ENCODE assay signal across 11 cellular contexts in genomic region chr1:110069302-110070281, GRCh38. TPM values are rescaled to one million over a fixed set of nuclear protein-coding genes. Genes with fewer than 3 reads are reported as not detected.
DNase-seq lines count a peak whose midpoint lies in the region; ATAC-seq and TF ChIP-seq lines count a peak whose summit lies in the region.
"Had no signal": no experiment of that assay in that cellular context is flagged by ENCODE, and none has a peak within 500 bp of the region (broad histone marks: within the 10 kb centered on the region; RNA-seq: fewer than 3 reads in every experiment).

No MANE protein-coding gene starts in this region.

- no peaks in the 10 kb centered on the region for H3K9me3 ChIP-seq in ES-I3 (ENCODE audit: control insufficient read depth, insufficient read depth, low read length)
- H3K9me3 ChIP-seq in T-helper 17 cell (ENCODE audit: control insufficient read depth, low read length, poor library complexity, severe bottlenecking): no peaks in the 10 kb centered on the region
- no peaks in the 10 kb centered on the region for H3K9me3 ChIP-seq in cardiac muscle cell (ENCODE audit: low read depth)
- no peaks in the 10 kb centered on the region for H3K9me3 ChIP-seq in neural cell (ENCODE audit: low read length)

- H3K4me1 ChIP-seq in ES-I3 (ENCODE audit: insufficient read depth, low read length): peaks cover 6% of the 10 kb centered on the region; the same call in 1 of the 2 replicates
- no peaks in the 10 kb centered on the region for H3K4me1 ChIP-seq in cardiac muscle cell (ENCODE audit: low read depth)
- H3K4me1 ChIP-seq: parathyroid adenoma had no signal

- peaks cover 13% of the 10 kb centered on the region for H3K36me3 Mint-ChIP-seq in T-helper 17 cell (ENCODE audit: low read depth)

- H3K9ac ChIP-seq in ES-I3 (ENCODE audit: low read depth, low read length) (peak overlapping the region; percentile 45), neural cell (ENCODE audit: low read length) (no peak overlapping the region)
- H3K9ac ChIP-seq: parathyroid adenoma had no signal

- TF ChIP-seq EP300 in neural cell (conservative IDR thresholded peaks at IDR 0.05; ENCODE audit: poor library complexity, severe bottlenecking): no peak

- H3K27me3 ChIP-seq in cardiac muscle cell: peaks cover 99% of the 10 kb centered on the region
- H3K27me3 ChIP-seq in neural cell (ENCODE audit: insufficient read depth, low read depth, low read length): peaks cover 91% of the 10 kb centered on the region

- H3K4me3 Mint-ChIP-seq in T-helper 17 cell: peak overlapping the region; percentile 80

- H3K27ac Mint-ChIP-seq in T-helper 17 cell: no peak overlapping the region

- no peaks in the 10 kb centered on the region for H3F3A ChIP-seq in neural cell (ENCODE audit: insufficient read depth, low read length, poor library complexity, severe bottlenecking)

- peak; percentile 38 for ATAC-seq in T-helper 17 cell
- no peak for ATAC-seq in GM19395 (IDR thresholded peaks at IDR 0.05; ENCODE audit: unreplicated experiment)

- no peak for DNase-seq in T-helper 17 cell
- DNase-seq in cardiac muscle cell (ENCODE audit: low read depth in 1 of 2, low spot score in 1 of 2): peak in 1 of 2 donors; percentile 12
- DNase-seq in GM19238 (ENCODE audit: insufficient read length, low spot score): no peak
- no peak for DNase-seq in NCI-H1105 treated with DMSO at 0.1 percent for 48 hours (lab: John Stamatoyannopoulos, UW)
- DNase-seq in foreskin melanocyte: no peak
- DNase-seq: amniotic stem cell, DMS79 had no signal

- H3K27ac ChIP-seq in cardiac muscle cell (no peak overlapping the region), neural cell (ENCODE audit: low read length) (no peak overlapping the region)
- H3K27ac ChIP-seq: parathyroid adenoma had no signal

- TF ChIP-seq CTCF in cardiac muscle cell (IDR thresholded peaks at IDR 0.05; ENCODE audit: low read depth, low read length): no peak
- TF ChIP-seq CTCF in neural cell (IDR thresholded peaks at IDR 0.05; ENCODE audit: poor library complexity, severe bottlenecking): no peak

- no peaks in the 10 kb centered on the region for H3K79me2 ChIP-seq in neural cell (replicated peaks; ENCODE audit: insufficient read depth, low read length)
- H3K79me2 ChIP-seq: parathyroid adenoma had no signal

- H3K36me3 ChIP-seq in ES-I3 (ENCODE audit: insufficient read depth, low read length) (no peaks in the 10 kb centered on the region), cardiac muscle cell (no peaks in the 10 kb centered on the region), neural cell (ENCODE audit: insufficient read depth, low read length) (no peaks in the 10 kb centered on the region)

- TF ChIP-seq RAD21 in neural cell (conservative IDR thresholded peaks at IDR 0.05): no peak

- peaks cover 79% of the 10 kb centered on the region for H3K27me3 Mint-ChIP-seq in T-helper 17 cell

- peak overlapping the region; percentile 15 for H3K4me3 ChIP-seq in cardiac muscle cell
- H3K4me3 ChIP-seq in neural cell (ENCODE audit: low read length): no peak overlapping the region

- no peaks in the 10 kb centered on the region for H3K9me2 ChIP-seq in neural cell (ENCODE audit: insufficient read depth, low read length)

- H3K4me1 Mint-ChIP-seq in T-helper 17 cell: peaks cover 13% of the 10 kb centered on the region

- H4K20me1 ChIP-seq in neural cell (ENCODE audit: insufficient read depth): no peaks in the 10 kb centered on the region

- H2AFZ ChIP-seq in neural cell (ENCODE audit: low read depth, low read length): no peak overlapping the region
- H2AFZ ChIP-seq: parathyroid adenoma had no signal

- H3K4me2 ChIP-seq in neural cell (ENCODE audit: low read length): no peak overlapping the region

TF ChIP-seq in neural cell, 6 proteins besides CTCF, POLR2A, EP300 and RAD21:
- TF ChIP-seq SMC3 (conservative IDR thresholded peaks at IDR 0.05; ENCODE audit: poor library complexity) (no peak), REST (IDR thresholded peaks at IDR 0.05; ENCODE audit: borderline replicate concordance) (no peak), EZH2 (IDR thresholded peaks at IDR 0.05; ENCODE audit: borderline replicate concordance, insufficient read depth, low read length, poor library complexity, severe bottlenecking) (peak; percentile 55)

RNA-seq across cellular contexts. Expression of gene ALX3, which starts 0.9 kb away (rescaled TPM):
- total RNA-seq in T-helper 17 cell (not detected), cardiac muscle cell (0.11 and 1.1 TPM in 2 replicates)
- polyA plus RNA-seq in cardiac muscle cell (not detected in 2 replicates), neural cell (not detected in 2 replicates)
- not detected in 2 replicates for polyA minus RNA-seq in neural cell

RNA-seq across cellular contexts. Expression of gene STRIP1, which starts 35.2 kb away (rescaled TPM):
- 10 to 100 TPM; 70.1 to 86.8 TPM for total RNA-seq in T-helper 17 cell
- 70.9 and 78.3 TPM in 2 replicates for total RNA-seq in cardiac muscle cell
- 40.2 and 57.8 TPM in 2 replicates for polyA plus RNA-seq in cardiac muscle cell
- 178 and 197 TPM in 2 replicates for polyA plus RNA-seq in neural cell
- 198 and 201 TPM in 2 replicates for polyA minus RNA-seq in neural cell

RNA-seq across cellular contexts. Expression of gene UBL4B, which starts 42.7 kb away (rescaled TPM):
- total RNA-seq in T-helper 17 cell: not detected
- 0.09 TPM in 1 of 2 replicates, not detected in the other for total RNA-seq in cardiac muscle cell
- not detected in 2 replicates for polyA plus RNA-seq in cardiac muscle cell
- not detected in 2 replicates for polyA plus RNA-seq in neural cell
- not detected in 2 replicates for polyA minus RNA-seq in neural cell
